Comparison of ENCODE assay signal across 19 cellular contexts in the genomic region with DNA sequence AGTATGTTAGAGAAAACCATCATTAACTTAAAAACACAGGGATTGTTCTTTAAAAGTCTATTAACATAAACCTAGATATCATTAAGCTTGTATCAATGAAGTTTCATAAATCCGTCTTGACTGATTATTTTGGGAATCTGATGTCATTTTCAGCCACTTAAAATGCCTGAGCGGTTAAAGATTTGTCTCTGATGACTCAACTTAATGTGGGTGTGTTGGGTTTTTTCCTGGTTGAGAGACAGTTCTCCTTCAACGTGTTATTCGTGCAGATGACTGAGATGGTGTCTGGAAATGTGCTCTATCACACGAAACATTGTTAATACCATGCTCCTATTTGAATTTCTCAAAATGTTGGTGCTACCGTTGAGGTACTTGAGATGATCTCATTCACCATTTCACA.
DNase-seq lines count a peak whose midpoint lies in the region; ATAC-seq and TF ChIP-seq lines count a peak whose summit lies in the region.
"Had no signal": no experiment of that assay in that cellular context is flagged by ENCODE, and none has a peak within 500 bp of the region (broad histone marks: within the 10 kb centered on the region; RNA-seq: fewer than 3 reads in every experiment).

No MANE protein-coding gene starts in this region.

- no peaks in the 10 kb centered on the region for H3K4me1 ChIP-seq in breast epithelium
- peaks cover 8% of the 10 kb centered on the region for H3K4me1 ChIP-seq in OCI-LY3 (ENCODE audit: low read length)

- 0 out of 2 replicates have a peak overlapping the region, but pooled peaks have one; percentile 11 for H2AFZ ChIP-seq in OCI-LY3 (ENCODE audit: low read depth, low read length)
- H2AFZ ChIP-seq: PC-9 had no signal

- H3K27me3 Mint-ChIP-seq in MCF 10A (ENCODE audit: insufficient read depth, unreplicated experiment): no peaks in the 10 kb centered on the region
- H3K27me3 Mint-ChIP-seq: activated naive CD8-positive, alpha-beta T cell; IgD-negative memory B cell; stimulated activated naive CD8-positive, alpha-beta T cell treated with anti-CD3 and anti-CD28 coated beads, Interleukin-15, amount 100 ng/mL, for 72 hours had no signal

- no peak overlapping the region for H3K27ac Mint-ChIP-seq in MCF 10A (ENCODE audit: low read depth, unreplicated experiment)
- H3K27ac Mint-ChIP-seq: activated naive CD8-positive, alpha-beta T cell; IgD-negative memory B cell; stimulated activated naive CD8-positive, alpha-beta T cell treated with anti-CD3 and anti-CD28 coated beads, Interleukin-15, amount 100 ng/mL, for 72 hours had no signal

- no peaks in the 10 kb centered on the region for H3K27me3 ChIP-seq in breast epithelium
- no peaks in the 10 kb centered on the region for H3K27me3 ChIP-seq in OCI-LY3 (ENCODE audit: low read depth, low read length)

- TF ChIP-seq CTCF in MCF 10A (IDR thresholded peaks at IDR 0.05; ENCODE audit: unreplicated experiment) (no peak), breast epithelium (IDR thresholded peaks at IDR 0.05) (no peak), OCI-LY3 (IDR thresholded peaks at IDR 0.05; ENCODE audit: low read depth, low read length) (no peak), fibroblast of mammary gland (conservative IDR thresholded peaks at IDR 0.05; ENCODE audit: control insufficient read depth, insufficient read depth, low read depth, low read length) (no peak)

- BruUV-seq in MCF 10A (replicated peaks; lab: Mats Ljungman, UMichigan): no TSS peak

- H3K9me3 Mint-ChIP-seq in MCF 10A (ENCODE audit: unreplicated experiment): no peaks in the 10 kb centered on the region
- H3K9me3 Mint-ChIP-seq: stimulated activated naive CD8-positive, alpha-beta T cell treated with anti-CD3 and anti-CD28 coated beads, Interleukin-15, amount 100 ng/mL, for 72 hours had no signal

- H4K20me1 ChIP-seq in OCI-LY3 (ENCODE audit: insufficient read depth, low read length): no peaks in the 10 kb centered on the region

- ATAC-seq in GM21390 (IDR thresholded peaks at IDR 0.05; ENCODE audit: unreplicated experiment) (no peak), HG03565 (IDR thresholded peaks at IDR 0.05; ENCODE audit: unreplicated experiment) (no peak)
- ATAC-seq: stimulated activated naive CD8-positive, alpha-beta T cell treated with anti-CD3 and anti-CD28 coated beads, Interleukin-15, amount 100 ng/mL, for 72 hours had no signal

- no peak for TF ChIP-seq POLR2A in breast epithelium (IDR thresholded peaks at IDR 0.05)

- H3K4me3 ChIP-seq in breast epithelium (no peak overlapping the region), OCI-LY3 (ENCODE audit: low read length) (no peak overlapping the region), fibroblast of mammary gland (ENCODE audit: control insufficient read depth, low read depth, low read length) (no peak overlapping the region)
- H3K4me3 ChIP-seq: lung, PC-9, skin epidermis had no signal

- CTCF ChIA-PET in MCF 10A (lab: Yijun Ruan, JAX) (interaction anchor here (0.7 kb wide), 1 partner anchor 97 kb away, joined by 3 read pairs; no protein-coding TSS in a partner anchor), HEK293T (lab: Yijun Ruan, JAX) (no interaction called here)

- POLR2A ChIA-PET in MCF 10A (lab: Yijun Ruan, JAX): interaction anchor here (0.6 kb wide), 1 partner anchor 191 kb away, joined by 3 read pairs; no protein-coding TSS in a partner anchor
- POLR2A ChIA-PET in HEK293T (lab: Yijun Ruan, JAX): no interaction called here

- H3K9ac ChIP-seq in OCI-LY3 (ENCODE audit: low read length): no peak overlapping the region

- peaks cover 6% of the 10 kb centered on the region for H3K4me1 Mint-ChIP-seq in MCF 10A (ENCODE audit: insufficient read depth, unreplicated experiment)
- H3K4me1 Mint-ChIP-seq: IgD-negative memory B cell had no signal

- intact Hi-C loops in MCF 10A (cut with micrococcal nuclease): no loop called here
- intact Hi-C loops in breast epithelium (cut with DNase I; ENCODE audit: low total_unique reads): no loop called here

- H3K79me2 ChIP-seq in OCI-LY3 (ENCODE audit: low read length): no peaks in the 10 kb centered on the region

- no peaks in the 10 kb centered on the region for H3K36me3 Mint-ChIP-seq in MCF 10A (ENCODE audit: insufficient read depth, unreplicated experiment)
- H3K36me3 Mint-ChIP-seq: activated naive CD8-positive, alpha-beta T cell; IgD-negative memory B cell had no signal

- no peaks in the 10 kb centered on the region for H3K9me3 ChIP-seq in breast epithelium
- no peaks in the 10 kb centered on the region for H3K9me3 ChIP-seq in OCI-LY3 (ENCODE audit: insufficient read depth, low read length)

- no peak overlapping the region for H3K4me3 Mint-ChIP-seq in MCF 10A (ENCODE audit: unreplicated experiment)
- H3K4me3 Mint-ChIP-seq: activated naive CD8-positive, alpha-beta T cell; IgD-negative memory B cell; stimulated activated naive CD8-positive, alpha-beta T cell treated with anti-CD3 and anti-CD28 coated beads, Interleukin-15, amount 100 ng/mL, for 72 hours had no signal

- H3K27ac ChIP-seq in breast epithelium (no peak overlapping the region), OCI-LY3 (ENCODE audit: low read length) (no peak overlapping the region)
- H3K27ac ChIP-seq: PC-9, skin epidermis had no signal

- no peak overlapping the region for H3K4me2 ChIP-seq in OCI-LY3 (ENCODE audit: low read length)
- H3K4me2 ChIP-seq: PC-9 had no signal

- DNase-seq in MCF 10A (ENCODE audit: unreplicated experiment) (peak; percentile 42), breast epithelium (ENCODE audit: low spot score in 2 of 2) (no peak), fibroblast of mammary gland (ENCODE audit: low read depth) (peak; percentile 74), HEK293T (ENCODE audit: extremely low spot score) (no peak)
- no peak for DNase-seq in activated CD4-positive, alpha-beta T cell treated with anti-CD3 and anti-CD28 coated beads for 48 hours
- DNase-seq: activated CD4-positive, alpha-beta T cell treated with anti-CD3 and anti-CD28 coated beads for 1 hour; activated T-cell treated with anti-CD3 and anti-CD28 coated beads for 4 hours; cerebellar nuclear complex; NCI-H1105; NCI-H446 treated with DMSO at 0.1 percent for 48 hours; PC-9; stimulated activated naive CD8-positive, alpha-beta T cell treated with anti-CD3 and anti-CD28 coated beads, Interleukin-15, amount 100 ng/mL, for 72 hours had no signal

- H3K36me3 ChIP-seq in breast epithelium: no peaks in the 10 kb centered on the region
- H3K36me3 ChIP-seq in OCI-LY3 (replicated peaks; ENCODE audit: low read depth, low read length): no peaks in the 10 kb centered on the region

TF ChIP-seq in HEK293T, 16 proteins besides CTCF, POLR2A, EP300 and RAD21:
- TF ChIP-seq FOXA1 (IDR thresholded peaks at IDR 0.05) (no peak), NFRKB (IDR thresholded peaks at IDR 0.05) (no peak), LEF1 (IDR thresholded peaks at IDR 0.05; ENCODE audit: borderline replicate concordance) (no peak), HDGF (IDR thresholded peaks at IDR 0.05; ENCODE audit: borderline replicate concordance) (no peak), PKNOX1 (IDR thresholded peaks at IDR 0.05) (no peak), ZNF384 (IDR thresholded peaks at IDR 0.05) (no peak), BHLHE40 (IDR thresholded peaks at IDR 0.05; ENCODE audit: borderline replicate concordance) (no peak), CTBP1 (IDR thresholded peaks at IDR 0.05; ENCODE audit: borderline replicate concordance) (no peak), L3MBTL2 (conservative IDR thresholded peaks at IDR 0.05) (no peak)

Comparison
In these comparisons a context has a peak if more than half of its experiments do, and no peak if none do; other contexts are left out.
1. DNase-seq: peak in MCF 10A (single experiment) and fibroblast of mammary gland (single experiment); none in breast epithelium (0 of 2), HEK293T (single experiment) and activated CD4-positive, alpha-beta T cell treated with anti-CD3 and anti-CD28 coated beads for 48 hours (single experiment).